1 cellular context compared by ENCODE assay signal in genomic region chr12:57626929-57627445, GRCh38.
TF ChIP-seq lines count a peak whose summit lies in the region.

No MANE protein-coding gene starts in this region.

TF ChIP-seq in GM23338, 12 proteins besides CTCF, POLR2A, EP300 and RAD21:
- TF ChIP-seq ZNF462 (CRISPR knock-in tag; IDR thresholded peaks at IDR 0.05) (no peak), EZH2 (IDR thresholded peaks at IDR 0.05; ENCODE audit: low read depth, unreplicated experiment) (peak; percentile 71), ZNF114 (CRISPR knock-in tag; IDR thresholded peaks at IDR 0.05) (no peak)
TF ChIP-seq in GM23338: peak in this region for 1.
